8 cellular contexts compared by ENCODE assay signal in the genomic region with DNA sequence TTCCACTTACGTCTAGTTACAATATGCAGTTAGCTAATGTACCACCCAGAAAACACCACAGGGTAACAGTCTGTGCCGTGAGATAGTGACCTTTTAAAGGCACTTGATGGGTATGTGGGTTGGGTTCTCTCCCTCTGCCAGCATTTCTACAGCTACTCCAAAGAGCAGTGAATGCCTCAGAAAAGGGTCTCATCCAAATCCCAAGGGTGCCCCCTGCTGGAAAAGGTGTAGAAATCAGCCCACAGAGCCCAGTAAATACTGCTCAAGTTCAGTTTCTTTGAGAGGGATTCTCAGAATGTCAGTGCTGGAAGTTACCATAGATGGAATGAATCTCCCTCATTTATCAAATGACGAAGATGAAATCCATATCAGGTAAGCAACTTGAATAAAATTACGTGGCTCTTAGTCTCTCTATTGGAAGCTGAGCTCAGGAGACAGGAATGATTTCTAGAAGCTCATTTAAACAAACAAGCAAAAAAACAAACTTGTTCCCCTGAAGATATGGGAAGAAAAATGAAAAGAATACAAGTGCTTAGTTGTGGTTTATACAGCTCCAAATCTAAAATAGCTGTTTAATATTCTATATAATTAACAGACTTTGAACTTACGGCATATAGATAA. TPM values are rescaled to one million over a fixed set of nuclear protein-coding genes. Genes with fewer than 3 reads are reported as not detected.
DNase-seq lines count a peak whose midpoint lies in the region; ATAC-seq and TF ChIP-seq lines count a peak whose summit lies in the region.

No MANE protein-coding gene starts in this region.

- H3K4me1 Mint-ChIP-seq in progenitor cell of endocrine pancreas (ENCODE audit: low read depth) = no peaks in the 10 kb centered on the region

- peaks cover 8% of the 10 kb centered on the region for H3K27me3 Mint-ChIP-seq in progenitor cell of endocrine pancreas

- TF ChIP-seq CTCF in progenitor cell of endocrine pancreas (IDR thresholded peaks at IDR 0.05; ENCODE audit: unreplicated experiment) = peak; percentile 84

- H3K27ac Mint-ChIP-seq in progenitor cell of endocrine pancreas = no peak overlapping the region

- H3K4me3 Mint-ChIP-seq in progenitor cell of endocrine pancreas (ENCODE audit: low read depth) = no peak overlapping the region

- ATAC-seq in GM21447 (IDR thresholded peaks at IDR 0.05; ENCODE audit: unreplicated experiment) = peak; percentile 87
- no peak for ATAC-seq in GM21381 (IDR thresholded peaks at IDR 0.05; ENCODE audit: unreplicated experiment)

- H3K9me3 Mint-ChIP-seq in progenitor cell of endocrine pancreas (ENCODE audit: low read depth) = peaks cover 3% of the 10 kb centered on the region

- no peaks in the 10 kb centered on the region for H3K36me3 Mint-ChIP-seq in progenitor cell of endocrine pancreas (ENCODE audit: insufficient read depth)

- DNase-seq in DMS 273 treated with DMSO at 0.1 percent for 48 hours (lab: John Stamatoyannopoulos, UW) = peak; percentile 9
- DNase-seq in KG1 (lab: John Stamatoyannopoulos, UW) = peak; percentile 9
- DNase-seq in SHP77 treated with DMSO at 0.1 percent for 48 hours (lab: John Stamatoyannopoulos, UW) = peak; percentile 19
- peak; percentile 80 for DNase-seq in activated effector memory CD4-positive, alpha-beta T cell treated with anti-CD3 and anti-CD28 coated beads, Interleukin-2, amount 50 U/mL, for 16 hours
- peak; percentile 34 for DNase-seq in glomerular endothelial cell (ENCODE audit: extremely low read depth, low read depth, low spot score)
- peak; percentile 69 for DNase-seq in progenitor cell of endocrine pancreas (ENCODE audit: low spot score, unreplicated experiment)

RNA-seq across cellular contexts. Expression of a gene that starts 9.5 kb away (rescaled TPM):
- total RNA-seq in glomerular endothelial cell (not detected in 2 replicates), progenitor cell of endocrine pancreas (1.7 and 1.9 TPM in 2 replicates)

RNA-seq across cellular contexts. Expression of a gene that starts 38.6 kb away (rescaled TPM):
- total RNA-seq in glomerular endothelial cell = not detected in 2 replicates
- total RNA-seq in progenitor cell of endocrine pancreas = 1.3 and 3.2 TPM in 2 replicates

Comparison
In these comparisons a context has a peak if more than half of its experiments do, and no peak if none do; other contexts are left out.
1. DNase-seq: peak in every context shown above with its lines; median percentile 80 in activated effector memory CD4-positive, alpha-beta T cell treated with anti-CD3 and anti-CD28 coated beads, Interleukin-2, amount 50 U/mL, for 16 hours; 69 in progenitor cell of endocrine pancreas; 34 in glomerular endothelial cell; 19 in SHP77 treated with DMSO at 0.1 percent for 48 hours; 9 in DMS 273 treated with DMSO at 0.1 percent for 48 hours; 9 in KG1.